ENCODE assay signal across 15 cellular contexts in the genomic region with DNA sequence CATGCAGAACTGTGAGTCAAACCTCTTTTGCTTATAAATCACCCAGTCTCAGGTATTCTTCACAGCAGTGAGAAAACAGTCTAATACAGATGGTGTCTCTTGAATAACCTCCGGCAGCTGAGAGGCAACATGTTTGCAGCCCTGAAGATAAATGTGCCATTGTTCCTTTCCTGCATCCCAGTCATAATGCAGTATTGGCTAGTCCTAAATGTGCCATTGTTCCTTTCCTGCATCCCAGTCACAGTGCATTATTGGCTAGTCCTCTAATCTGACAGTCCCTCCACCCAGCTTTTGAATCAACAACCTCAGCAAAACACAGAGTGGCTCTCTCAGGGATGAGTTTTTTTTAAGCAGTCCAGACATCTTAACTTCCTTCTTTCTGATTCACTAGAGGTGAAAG.
"Had no signal": no experiment of that assay in that cellular context is flagged by ENCODE, and none has a peak within 500 bp of the region (broad histone marks: within the 10 kb centered on the region; RNA-seq: fewer than 3 reads in every experiment).

No MANE protein-coding gene starts in this region.

- DNase-seq: activated B cell treated with CpG ODN at 0.5 μM for 24 hours; activated CD4-positive, alpha-beta memory T cell treated with anti-CD3 and anti-CD28 coated beads, Interleukin-2, amount 10 ng/mL, durations not matched to agents 7 days and 5 days; activated CD4-positive, alpha-beta T cell treated with anti-CD3 and anti-CD28 coated beads for 4 hours; activated CD8-positive, alpha-beta memory T cell treated with anti-CD3 and anti-CD28 coated beads, Interleukin-2, amount 10 ng/mL, durations not matched to agents 7 days and 5 days; activated naive CD4-positive, alpha-beta T cell treated with anti-CD3 and anti-CD28 coated beads, Interleukin-2, amount 10 ng/mL, durations not matched to agents 7 days and 5 days; activated naive CD8-positive, alpha-beta T cell treated with anti-CD3 and anti-CD28 coated beads, Interleukin-2, amount 50 U/mL, for 24 hours; right cardiac atrium; SK-N-SH; stimulated activated CD4-positive, alpha-beta T cell treated with anti-CD3 and anti-CD28 coated beads, Interleukin-15, amount 100 ng/mL, for 24 hours; stimulated activated CD4-positive, alpha-beta T cell treated with anti-CD3 and anti-CD28 coated beads, Interleukin-2, amount 100 ng/mL, for 48 hours; trophoblast cell had no signal

- H3K4me3 Mint-ChIP-seq: activated B cell treated with CpG ODN at 0.5 μM for 24 hours; activated CD4-positive, alpha-beta memory T cell treated with anti-CD3 and anti-CD28 coated beads, Interleukin-2, amount 10 ng/mL, durations not matched to agents 7 days and 5 days; activated CD8-positive, alpha-beta memory T cell treated with anti-CD3 and anti-CD28 coated beads, Interleukin-2, amount 10 ng/mL, durations not matched to agents 7 days and 5 days; activated naive CD4-positive, alpha-beta T cell treated with anti-CD3 and anti-CD28 coated beads, Interleukin-2, amount 10 ng/mL, durations not matched to agents 7 days and 5 days; activated naive CD8-positive, alpha-beta T cell treated with anti-CD3 and anti-CD28 coated beads, Interleukin-2, amount 50 U/mL, for 24 hours; brain; natural killer cell treated with Interleukin-12 subunit alpha and Interleukin-12 subunit beta and Interleukin-15 and Interleukin-18, amount 100 ng/mL, for 72 hours; stimulated activated naive CD8-positive, alpha-beta T cell treated with anti-CD3 and anti-CD28 coated beads, Interleukin-15, Interleukin-2, amounts not matched to agents 100 ng/mL and 50 ng/mL, for 24 hours had no signal

- H3K36me3 Mint-ChIP-seq: activated CD8-positive, alpha-beta memory T cell treated with anti-CD3 and anti-CD28 coated beads, Interleukin-2, amount 10 ng/mL, durations not matched to agents 7 days and 5 days; activated naive CD4-positive, alpha-beta T cell treated with anti-CD3 and anti-CD28 coated beads, Interleukin-2, amount 10 ng/mL, durations not matched to agents 7 days and 5 days; brain; natural killer cell treated with Interleukin-12 subunit alpha and Interleukin-12 subunit beta and Interleukin-15 and Interleukin-18, amount 100 ng/mL, for 72 hours had no signal

- H3K27me3 Mint-ChIP-seq: activated B cell treated with CpG ODN at 0.5 μM for 24 hours; activated CD4-positive, alpha-beta memory T cell treated with anti-CD3 and anti-CD28 coated beads, Interleukin-2, amount 10 ng/mL, durations not matched to agents 7 days and 5 days; activated CD8-positive, alpha-beta memory T cell treated with anti-CD3 and anti-CD28 coated beads, Interleukin-2, amount 10 ng/mL, durations not matched to agents 7 days and 5 days; activated naive CD4-positive, alpha-beta T cell treated with anti-CD3 and anti-CD28 coated beads, Interleukin-2, amount 10 ng/mL, durations not matched to agents 7 days and 5 days; activated naive CD8-positive, alpha-beta T cell treated with anti-CD3 and anti-CD28 coated beads, Interleukin-2, amount 50 U/mL, for 24 hours; brain; natural killer cell treated with Interleukin-12 subunit alpha and Interleukin-12 subunit beta and Interleukin-15 and Interleukin-18, amount 100 ng/mL, for 72 hours; stimulated activated naive CD8-positive, alpha-beta T cell treated with anti-CD3 and anti-CD28 coated beads, Interleukin-15, Interleukin-2, amounts not matched to agents 100 ng/mL and 50 ng/mL, for 24 hours had no signal

- H3K9me3 Mint-ChIP-seq: activated CD4-positive, alpha-beta memory T cell treated with anti-CD3 and anti-CD28 coated beads, Interleukin-2, amount 10 ng/mL, durations not matched to agents 7 days and 5 days; activated naive CD4-positive, alpha-beta T cell treated with anti-CD3 and anti-CD28 coated beads, Interleukin-2, amount 10 ng/mL, durations not matched to agents 7 days and 5 days; brain had no signal

- H3K4me1 Mint-ChIP-seq: activated B cell treated with CpG ODN at 0.5 μM for 24 hours; activated CD4-positive, alpha-beta memory T cell treated with anti-CD3 and anti-CD28 coated beads, Interleukin-2, amount 10 ng/mL, durations not matched to agents 7 days and 5 days; activated CD8-positive, alpha-beta memory T cell treated with anti-CD3 and anti-CD28 coated beads, Interleukin-2, amount 10 ng/mL, durations not matched to agents 7 days and 5 days; activated naive CD4-positive, alpha-beta T cell treated with anti-CD3 and anti-CD28 coated beads, Interleukin-2, amount 10 ng/mL, durations not matched to agents 7 days and 5 days; activated naive CD8-positive, alpha-beta T cell treated with anti-CD3 and anti-CD28 coated beads, Interleukin-2, amount 50 U/mL, for 24 hours; brain had no signal

- H3K27ac Mint-ChIP-seq: activated B cell treated with CpG ODN at 0.5 μM for 24 hours; activated CD4-positive, alpha-beta memory T cell treated with anti-CD3 and anti-CD28 coated beads, Interleukin-2, amount 10 ng/mL, durations not matched to agents 7 days and 5 days; activated CD8-positive, alpha-beta memory T cell treated with anti-CD3 and anti-CD28 coated beads, Interleukin-2, amount 10 ng/mL, durations not matched to agents 7 days and 5 days; activated naive CD4-positive, alpha-beta T cell treated with anti-CD3 and anti-CD28 coated beads, Interleukin-2, amount 10 ng/mL, durations not matched to agents 7 days and 5 days; activated naive CD8-positive, alpha-beta T cell treated with anti-CD3 and anti-CD28 coated beads, Interleukin-2, amount 50 U/mL, for 24 hours; activated T-helper 2 cell treated with anti-CD3 and anti-CD28 coated beads, Interferon-gamma antibody, Interleukin-2, Interleukin-4, amounts not matched to agents 10 μg/mL and 5 μg/mL and 100 μg/mL, durations not matched to agents 14 hours and 24 hours and 36 hours; brain; natural killer cell treated with Interleukin-12 subunit alpha and Interleukin-12 subunit beta and Interleukin-15 and Interleukin-18, amount 100 ng/mL, for 72 hours; stimulated activated naive CD8-positive, alpha-beta T cell treated with anti-CD3 and anti-CD28 coated beads, Interleukin-15, Interleukin-2, amounts not matched to agents 100 ng/mL and 50 ng/mL, for 24 hours had no signal
